Comparison of ENCODE assay signal across 22 cellular contexts in genomic region chr6:5280926-5281325, GRCh38. TPM values are rescaled to one million over a fixed set of nuclear protein-coding genes. Genes with fewer than 3 reads are reported as not detected.
A peak's percentile ranks its signal among the peaks of the same experiment; 100 is the strongest.
DNase-seq lines count a peak whose midpoint lies in the region; ATAC-seq lines count a peak whose summit lies in the region.
"Had no signal": no experiment of that assay in that cellular context is flagged by ENCODE, and none has a peak within 500 bp of the region (broad histone marks: within the 10 kb centered on the region; RNA-seq: fewer than 3 reads in every experiment).

No MANE protein-coding gene starts in this region.

- no peak overlapping the region for H3K4me3 Mint-ChIP-seq in activated CD4-positive, alpha-beta T cell treated with anti-CD3 and anti-CD28 coated beads, Interleukin-2, amount 10 ng/mL, durations not matched to agents 24 days and 14 days
- no peak overlapping the region for H3K4me3 Mint-ChIP-seq in activated naive CD8-positive, alpha-beta T cell treated with anti-CD3 and anti-CD28 coated beads, Interleukin-2, amount 50 U/mL, for 24 hours
- no peak overlapping the region for H3K4me3 Mint-ChIP-seq in activated naive CD8-positive, alpha-beta T cell treated with anti-CD3 and anti-CD28 coated beads for 36 hours
- H3K4me3 Mint-ChIP-seq in activated CD4-positive, alpha-beta memory T cell treated with anti-CD3 and anti-CD28 coated beads for 36 hours: peak overlapping the region; percentile 45
- no peak overlapping the region for H3K4me3 Mint-ChIP-seq in stimulated activated memory B cell treated with anti-CD40 and anti-IgM and Interleukin-4, amounts not matched to agents 10 μg/mL and 1 μg/mL and 100 μg/mL, for 72 hours
- H3K4me3 Mint-ChIP-seq: GM23338 had no signal

- H3K27me3 Mint-ChIP-seq in activated CD4-positive, alpha-beta T cell treated with anti-CD3 and anti-CD28 coated beads, Interleukin-2, amount 10 ng/mL, durations not matched to agents 24 days and 14 days: no peaks in the 10 kb centered on the region
- H3K27me3 Mint-ChIP-seq in activated naive CD8-positive, alpha-beta T cell treated with anti-CD3 and anti-CD28 coated beads, Interleukin-2, amount 50 U/mL, for 24 hours: no peaks in the 10 kb centered on the region
- H3K27me3 Mint-ChIP-seq in activated naive CD8-positive, alpha-beta T cell treated with anti-CD3 and anti-CD28 coated beads for 36 hours: no peaks in the 10 kb centered on the region
- H3K27me3 Mint-ChIP-seq in activated CD4-positive, alpha-beta memory T cell treated with anti-CD3 and anti-CD28 coated beads for 36 hours: no peaks in the 10 kb centered on the region
- H3K27me3 Mint-ChIP-seq in stimulated activated memory B cell treated with anti-CD40 and anti-IgM and Interleukin-4, amounts not matched to agents 10 μg/mL and 1 μg/mL and 100 μg/mL, for 72 hours: no peaks in the 10 kb centered on the region

- POLR2A ChIA-PET in activated CD4-positive, alpha-beta memory T cell treated with anti-CD3 and anti-CD28 coated beads for 36 hours (lab: Charles Lee): interaction anchor here (0.9 to 5.3 kb wide), 3 partner anchors 11 to 22 kb away, joined by 5 to 36 read pairs (median 22); partner anchors contain the start of genes FARS2 and LYRM4

- intact Hi-C loops in activated CD4-positive, alpha-beta T cell treated with anti-CD3 and anti-CD28 coated beads, Interleukin-2, amount 10 ng/mL, durations not matched to agents 24 days and 14 days (cut with micrococcal nuclease): loop anchor here (1.0 to 10.0 kb wide), 3 partner anchors 21 to 704 kb away; partner anchors contain the start of gene LYRM4
- intact Hi-C loops in activated CD4-positive, alpha-beta memory T cell treated with anti-CD3 and anti-CD28 coated beads for 36 hours (cut with micrococcal nuclease): loop anchor here (1.0 to 2.0 kb wide), 7 partner anchors 20 to 339 kb away; partner anchors contain the start of gene FARS2

- CTCF ChIA-PET in activated CD4-positive, alpha-beta memory T cell treated with anti-CD3 and anti-CD28 coated beads for 36 hours (lab: Charles Lee): interaction anchor here (1.2 to 2.9 kb wide), 3 partner anchors 9 to 22 kb away, joined by 3 to 34 read pairs (median 11); partner anchors contain the start of genes FARS2 and LYRM4

- no peaks in the 10 kb centered on the region for H3K9me3 Mint-ChIP-seq in activated CD4-positive, alpha-beta T cell treated with anti-CD3 and anti-CD28 coated beads, Interleukin-2, amount 10 ng/mL, durations not matched to agents 24 days and 14 days
- no peaks in the 10 kb centered on the region for H3K9me3 Mint-ChIP-seq in activated naive CD8-positive, alpha-beta T cell treated with anti-CD3 and anti-CD28 coated beads, Interleukin-2, amount 50 U/mL, for 24 hours
- H3K9me3 Mint-ChIP-seq in activated naive CD8-positive, alpha-beta T cell treated with anti-CD3 and anti-CD28 coated beads for 36 hours: no peaks in the 10 kb centered on the region
- H3K9me3 Mint-ChIP-seq in activated CD4-positive, alpha-beta memory T cell treated with anti-CD3 and anti-CD28 coated beads for 36 hours: no peaks in the 10 kb centered on the region
- H3K9me3 Mint-ChIP-seq in stimulated activated memory B cell treated with anti-CD40 and anti-IgM and Interleukin-4, amounts not matched to agents 10 μg/mL and 1 μg/mL and 100 μg/mL, for 72 hours: no peaks in the 10 kb centered on the region
- H3K9me3 Mint-ChIP-seq: GM23338 had no signal

- no peak for ATAC-seq in activated naive CD8-positive, alpha-beta T cell treated with anti-CD3 and anti-CD28 coated beads, Interleukin-2, amount 50 U/mL, for 24 hours
- no peak for ATAC-seq in stimulated activated memory B cell treated with anti-CD40 and anti-IgM and Interleukin-4, amounts not matched to agents 10 μg/mL and 1 μg/mL and 100 μg/mL, for 72 hours
- ATAC-seq in GM19397 (IDR thresholded peaks at IDR 0.05; ENCODE audit: unreplicated experiment) (no peak), HG02610 (IDR thresholded peaks at IDR 0.05; ENCODE audit: unreplicated experiment) (no peak)
- ATAC-seq: GM23338, HCT116 had no signal

- no peak for DNase-seq in activated CD4-positive, alpha-beta T cell treated with anti-CD3 and anti-CD28 coated beads, Interleukin-2, amount 10 ng/mL, durations not matched to agents 24 days and 14 days
- no peak for DNase-seq in activated CD4-positive, alpha-beta T cell treated with anti-CD3 and anti-CD28 coated beads, Interleukin-2, amount 50 U/mL, for 1 hour
- no peak for DNase-seq in activated naive CD8-positive, alpha-beta T cell treated with anti-CD3 and anti-CD28 coated beads, Interleukin-2, amount 50 U/mL, for 24 hours
- no peak for DNase-seq in activated naive CD8-positive, alpha-beta T cell treated with anti-CD3 and anti-CD28 coated beads for 36 hours
- no peak for DNase-seq in activated CD4-positive, alpha-beta memory T cell treated with anti-CD3 and anti-CD28 coated beads for 36 hours
- DNase-seq: AML-193; C1 segment of cervical spinal cord; Calu3; CD8-positive, alpha-beta memory T cell; DMS153; Kasumi-1; NCI-H1048; NCI-H1417 treated with DMSO at 0.1 percent for 48 hours; NCI-H187; NCI-H446; NCI-H526; OCI-M1 had no signal

- peak overlapping the region; percentile 38 for H3K27ac Mint-ChIP-seq in activated CD4-positive, alpha-beta T cell treated with anti-CD3 and anti-CD28 coated beads, Interleukin-2, amount 10 ng/mL, durations not matched to agents 24 days and 14 days
- H3K27ac Mint-ChIP-seq in activated naive CD8-positive, alpha-beta T cell treated with anti-CD3 and anti-CD28 coated beads, Interleukin-2, amount 50 U/mL, for 24 hours: peak overlapping the region; percentile 85
- no peak overlapping the region for H3K27ac Mint-ChIP-seq in activated naive CD8-positive, alpha-beta T cell treated with anti-CD3 and anti-CD28 coated beads for 36 hours
- peak overlapping the region; percentile 92 for H3K27ac Mint-ChIP-seq in activated CD4-positive, alpha-beta memory T cell treated with anti-CD3 and anti-CD28 coated beads for 36 hours
- H3K27ac Mint-ChIP-seq in stimulated activated memory B cell treated with anti-CD40 and anti-IgM and Interleukin-4, amounts not matched to agents 10 μg/mL and 1 μg/mL and 100 μg/mL, for 72 hours: peak overlapping the region; percentile 96
- H3K27ac Mint-ChIP-seq: GM23338 had no signal

- peaks cover 5% of the 10 kb centered on the region for H3K36me3 Mint-ChIP-seq in activated CD4-positive, alpha-beta T cell treated with anti-CD3 and anti-CD28 coated beads, Interleukin-2, amount 10 ng/mL, durations not matched to agents 24 days and 14 days (ENCODE audit: low read depth)
- peaks cover 4% of the 10 kb centered on the region for H3K36me3 Mint-ChIP-seq in activated naive CD8-positive, alpha-beta T cell treated with anti-CD3 and anti-CD28 coated beads, Interleukin-2, amount 50 U/mL, for 24 hours (ENCODE audit: low read depth)
- H3K36me3 Mint-ChIP-seq in activated naive CD8-positive, alpha-beta T cell treated with anti-CD3 and anti-CD28 coated beads for 36 hours: peaks cover 13% of the 10 kb centered on the region
- peaks cover 6% of the 10 kb centered on the region for H3K36me3 Mint-ChIP-seq in activated CD4-positive, alpha-beta memory T cell treated with anti-CD3 and anti-CD28 coated beads for 36 hours
- peaks cover 14% of the 10 kb centered on the region for H3K36me3 Mint-ChIP-seq in stimulated activated memory B cell treated with anti-CD40 and anti-IgM and Interleukin-4, amounts not matched to agents 10 μg/mL and 1 μg/mL and 100 μg/mL, for 72 hours

- H3K4me1 Mint-ChIP-seq in activated CD4-positive, alpha-beta T cell treated with anti-CD3 and anti-CD28 coated beads, Interleukin-2, amount 10 ng/mL, durations not matched to agents 24 days and 14 days: peaks cover 37% of the 10 kb centered on the region
- H3K4me1 Mint-ChIP-seq in activated naive CD8-positive, alpha-beta T cell treated with anti-CD3 and anti-CD28 coated beads, Interleukin-2, amount 50 U/mL, for 24 hours: peaks cover 32% of the 10 kb centered on the region
- H3K4me1 Mint-ChIP-seq in activated naive CD8-positive, alpha-beta T cell treated with anti-CD3 and anti-CD28 coated beads for 36 hours: peaks cover 29% of the 10 kb centered on the region
- H3K4me1 Mint-ChIP-seq in activated CD4-positive, alpha-beta memory T cell treated with anti-CD3 and anti-CD28 coated beads for 36 hours (ENCODE audit: low read depth): peaks cover 73% of the 10 kb centered on the region
- H3K4me1 Mint-ChIP-seq in stimulated activated memory B cell treated with anti-CD40 and anti-IgM and Interleukin-4, amounts not matched to agents 10 μg/mL and 1 μg/mL and 100 μg/mL, for 72 hours: peaks cover 57% of the 10 kb centered on the region

RNA-seq across cellular contexts. Expression of gene FARS2, which starts 19.6 kb away (rescaled TPM):
- total RNA-seq in activated CD4-positive, alpha-beta T cell treated with anti-CD3 and anti-CD28 coated beads, Interleukin-2, amount 10 ng/mL, durations not matched to agents 24 days and 14 days: 21.5 and 24.7 TPM in 2 replicates
- total RNA-seq in activated naive CD8-positive, alpha-beta T cell treated with anti-CD3 and anti-CD28 coated beads for 36 hours: 10 to 100 TPM; 18.4 to 20.0 TPM
- 10 to 100 TPM; 22.7 to 23.7 TPM for total RNA-seq in activated CD4-positive, alpha-beta memory T cell treated with anti-CD3 and anti-CD28 coated beads for 36 hours

RNA-seq across cellular contexts. Expression of gene LYRM4, which starts 20.2 kb away (rescaled TPM):
- 49.4 and 50.3 TPM in 2 replicates for total RNA-seq in activated CD4-positive, alpha-beta T cell treated with anti-CD3 and anti-CD28 coated beads, Interleukin-2, amount 10 ng/mL, durations not matched to agents 24 days and 14 days
- total RNA-seq in activated naive CD8-positive, alpha-beta T cell treated with anti-CD3 and anti-CD28 coated beads for 36 hours: 10 to 100 TPM; 44.3 to 45.7 TPM
- total RNA-seq in activated CD4-positive, alpha-beta memory T cell treated with anti-CD3 and anti-CD28 coated beads for 36 hours: 10 to 100 TPM; 50.6 to 53.6 TPM
